1 cellular context compared by ENCODE assay signal in the genomic region with DNA sequence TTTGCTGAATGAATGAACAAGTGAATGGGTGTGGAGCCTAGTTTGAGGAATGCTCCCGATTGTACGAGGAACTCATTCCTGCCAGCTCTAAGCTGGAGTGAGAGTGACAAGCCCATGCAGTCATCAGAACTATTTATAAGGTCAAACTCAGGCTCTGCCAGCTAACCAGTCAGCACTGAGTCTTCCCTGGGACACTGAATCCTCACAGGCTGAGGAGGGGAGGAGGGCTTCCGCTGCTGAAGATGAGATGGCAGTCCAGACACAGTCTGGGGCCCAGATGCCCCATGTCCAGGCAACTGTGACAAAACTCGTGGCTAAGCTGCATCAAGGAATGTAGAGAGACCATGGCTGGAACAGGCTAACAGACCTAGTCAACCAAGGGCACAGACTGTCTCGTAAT.
TF ChIP-seq lines count a peak whose summit lies in the region.

No MANE protein-coding gene starts in this region.

TF ChIP-seq in H1, 55 proteins besides CTCF, POLR2A, EP300 and RAD21 (continued from another document):
- TF ChIP-seq, protein P1, sequence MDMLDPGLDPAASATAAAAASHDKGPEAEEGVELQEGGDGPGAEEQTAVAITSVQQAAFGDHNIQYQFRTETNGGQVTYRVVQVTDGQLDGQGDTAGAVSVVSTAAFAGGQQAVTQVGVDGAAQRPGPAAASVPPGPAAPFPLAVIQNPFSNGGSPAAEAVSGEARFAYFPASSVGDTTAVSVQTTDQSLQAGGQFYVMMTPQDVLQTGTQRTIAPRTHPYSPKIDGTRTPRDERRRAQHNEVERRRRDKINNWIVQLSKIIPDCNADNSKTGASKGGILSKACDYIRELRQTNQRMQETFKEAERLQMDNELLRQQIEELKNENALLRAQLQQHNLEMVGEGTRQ (IDR thresholded peaks at IDR 0.05; ENCODE audit: low read length), result no peak
- no peak for TF ChIP-seq NRF1 (IDR thresholded peaks at IDR 0.05; ENCODE audit: low read depth, low read length)
